ENCODE assay signal across 15 cellular contexts in the genomic region with DNA sequence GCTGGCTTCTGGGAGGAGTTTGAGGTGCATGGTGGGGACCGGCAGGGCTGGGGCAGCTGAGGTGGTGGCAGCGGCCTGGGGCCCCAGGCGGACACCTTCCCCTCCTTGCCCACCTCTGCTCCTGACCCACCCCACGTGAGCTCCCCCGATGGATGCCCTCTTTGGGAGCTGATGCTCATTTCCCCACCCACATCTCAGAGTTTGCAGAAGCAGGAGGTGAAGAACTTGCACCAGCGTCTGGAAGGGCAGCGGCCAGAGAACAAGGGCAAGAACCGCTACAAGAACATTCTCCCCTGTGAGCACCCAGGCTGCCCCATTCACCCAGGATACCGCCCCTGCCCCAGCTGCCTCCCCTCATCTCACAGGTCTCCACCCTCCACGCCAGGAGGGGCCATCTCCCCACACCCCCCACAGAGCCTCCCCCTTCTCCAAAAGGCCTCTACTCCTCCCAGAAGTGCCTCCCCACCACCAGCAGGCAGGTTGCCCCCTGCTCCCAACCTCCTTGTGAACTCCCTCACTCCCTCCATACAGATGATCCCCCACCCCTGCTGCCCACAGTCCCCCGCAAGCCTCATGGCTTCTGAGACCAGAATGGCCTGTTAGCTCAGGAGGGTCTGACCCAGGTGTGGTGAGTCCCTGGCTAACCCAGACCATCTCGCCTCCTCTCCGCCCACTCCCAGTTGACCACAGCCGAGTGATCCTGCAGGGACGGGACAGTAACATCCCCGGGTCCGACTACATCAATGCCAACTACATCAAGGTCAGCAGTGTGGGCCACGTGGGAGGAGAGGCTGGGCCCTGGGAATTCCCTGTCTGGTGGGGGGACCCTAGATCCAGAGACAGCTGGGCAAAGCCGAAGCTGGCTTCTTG. TPM values are rescaled to one million over a fixed set of nuclear protein-coding genes. Genes with fewer than 3 reads are reported as not detected.
A peak's percentile ranks its signal among the peaks of the same experiment; 100 is the strongest.
DNase-seq lines count a peak whose midpoint lies in the region; ATAC-seq and TF ChIP-seq lines count a peak whose summit lies in the region.
"Had no signal": no experiment of that assay in that cellular context is flagged by ENCODE, and none has a peak within 500 bp of the region (broad histone marks: within the 10 kb centered on the region; RNA-seq: fewer than 3 reads in every experiment).

No MANE protein-coding gene starts in this region.

- no peaks in the 10 kb centered on the region for H3K9me3 Mint-ChIP-seq in activated CD4-positive, alpha-beta T cell treated with anti-CD3 and anti-CD28 coated beads, Interleukin-2, amount 10 ng/mL, durations not matched to agents 7 days and 5 days
- H3K9me3 Mint-ChIP-seq in effector memory CD8-positive, alpha-beta T cell: no peaks in the 10 kb centered on the region

- peaks cover 81% of the 10 kb centered on the region for H3K36me3 Mint-ChIP-seq in activated CD4-positive, alpha-beta T cell treated with anti-CD3 and anti-CD28 coated beads, Interleukin-2, amount 10 ng/mL, durations not matched to agents 7 days and 5 days (ENCODE audit: low read depth)
- peaks cover 99% of the 10 kb centered on the region for H3K36me3 Mint-ChIP-seq in effector memory CD8-positive, alpha-beta T cell (ENCODE audit: insufficient read depth)

- DNase-seq in activated CD4-positive, alpha-beta T cell treated with anti-CD3 and anti-CD28 coated beads, Interleukin-2, amount 10 ng/mL, durations not matched to agents 7 days and 5 days: no peak
- DNase-seq in activated CD4-positive, alpha-beta T cell treated with anti-CD3 and anti-CD28 coated beads, Interleukin-2, amount 50 U/mL, for 4 hours: no peak
- DNase-seq in effector memory CD8-positive, alpha-beta T cell: no peak
- DNase-seq in spleen (peak; percentile 78), superior temporal gyrus (ENCODE audit: extremely low spot score) (no peak), NCI-H2227 treated with DMSO at 0.1 percent for 48 hours (lab: John Stamatoyannopoulos, UW) (no peak), omental fat pad (ENCODE audit: low spot score) (no peak)
- DNase-seq: colonic mucosa; HCEC 1CT; NCI-H1436 treated with DMSO at 0.1 percent for 48 hours; NCI-H748 treated with DMSO at 0.1 percent for 48 hours; stimulated activated CD4-positive, alpha-beta T cell treated with anti-CD3 and anti-CD28 coated beads, Interleukin-12 subunit alpha, Interleukin-12 subunit beta, amount 100 ng/mL, for 4 hours had no signal

- H3K36me3 ChIP-seq in KOPT-K1 (ENCODE audit: insufficient read depth, low read length) (peaks cover 52% of the 10 kb centered on the region), spleen (peaks cover 0 to 86% (median 50%) of the 10 kb centered on the region in 6 donors)
- H3K36me3 ChIP-seq: colonic mucosa had no signal

- peaks cover 72% of the 10 kb centered on the region for H3K4me1 Mint-ChIP-seq in activated CD4-positive, alpha-beta T cell treated with anti-CD3 and anti-CD28 coated beads, Interleukin-2, amount 10 ng/mL, durations not matched to agents 7 days and 5 days
- H3K4me1 Mint-ChIP-seq in effector memory CD8-positive, alpha-beta T cell (ENCODE audit: low read depth in 2 of 2): peaks cover 82 to 86% of the 10 kb centered on the region in 2 donors

- H3K9me3 ChIP-seq in KOPT-K1 (ENCODE audit: insufficient read depth, low read length, poor library complexity, severe bottlenecking): no peaks in the 10 kb centered on the region
- H3K9me3 ChIP-seq in spleen: no peaks in the 10 kb centered on the region
- H3K9me3 ChIP-seq: colonic mucosa had no signal

- H3K4me3 ChIP-seq in spleen: peak overlapping the region in 4 of 8 donors; percentile 10 to 98 (median 94)
- H3K4me3 ChIP-seq: colonic mucosa had no signal

- peak overlapping the region; percentile 79 for H3K27ac Mint-ChIP-seq in activated CD4-positive, alpha-beta T cell treated with anti-CD3 and anti-CD28 coated beads, Interleukin-2, amount 10 ng/mL, durations not matched to agents 7 days and 5 days
- peak overlapping the region; percentile 98 to 99 for H3K27ac Mint-ChIP-seq in effector memory CD8-positive, alpha-beta T cell

- H3K27me3 Mint-ChIP-seq in activated CD4-positive, alpha-beta T cell treated with anti-CD3 and anti-CD28 coated beads, Interleukin-2, amount 10 ng/mL, durations not matched to agents 7 days and 5 days: no peaks in the 10 kb centered on the region
- H3K27me3 Mint-ChIP-seq in effector memory CD8-positive, alpha-beta T cell: no peaks in the 10 kb centered on the region

- CTCF ChIA-PET in activated CD4-positive, alpha-beta T cell treated with anti-CD3 and anti-CD28 coated beads, Interleukin-2, amount 10 ng/mL, durations not matched to agents 7 days and 5 days (lab: Charles Lee): interaction anchor here (0.6 to 13.3 kb wide), 6 partner anchors 10 to 202 kb away, joined by 3 to 388 read pairs (median 3); a partner anchor contains a TSS

- ATAC-seq in effector memory CD8-positive, alpha-beta T cell (replicated peaks): no peak
- no peak for ATAC-seq in omental fat pad (ENCODE audit: low FRiP score)

- 59 to 75% (median 71%) methylated on average over 11 to 19 of the region's 19 CpGs for WGBS in spleen, 5 donors

- no peaks in the 10 kb centered on the region for H3K27me3 ChIP-seq in spleen (replicated peaks in 1 of 7)
- H3K27me3 ChIP-seq: colonic mucosa had no signal

- TF ChIP-seq CTCF in spleen (IDR thresholded peaks at IDR 0.05 in 8 of 11, conservative IDR thresholded peaks at IDR 0.05 in 3 of 11): no peak
- TF ChIP-seq CTCF in omental fat pad (IDR thresholded peaks at IDR 0.05): no peak

- H3K27ac ChIP-seq in KOPT-K1 (ENCODE audit: low read depth, low read length, poor library complexity, severe bottlenecking) (peak overlapping the region; percentile 97), spleen (peak overlapping the region; percentile 72 to 99 (median 96))
- H3K27ac ChIP-seq: VCaP had no signal

- intact Hi-C loops in spleen (cut with DNase I; ENCODE audit: low total_unique reads): no loop called here

- TF ChIP-seq POLR2A in spleen (IDR thresholded peaks at IDR 0.05): no peak

- peak overlapping the region; percentile 7 for H3K4me3 Mint-ChIP-seq in activated CD4-positive, alpha-beta T cell treated with anti-CD3 and anti-CD28 coated beads, Interleukin-2, amount 10 ng/mL, durations not matched to agents 7 days and 5 days
- H3K4me3 Mint-ChIP-seq in effector memory CD8-positive, alpha-beta T cell: peak overlapping the region; percentile 98

- POLR2A ChIA-PET in activated CD4-positive, alpha-beta T cell treated with anti-CD3 and anti-CD28 coated beads, Interleukin-2, amount 10 ng/mL, durations not matched to agents 7 days and 5 days (lab: Charles Lee): interaction anchor here (1.8 to 3.6 kb wide), 2 partner anchors 10 to 12 kb away, joined by 7 to 35 read pairs; a partner anchor contains a TSS

- H3K4me1 ChIP-seq in spleen: peaks cover 66 to 92% (median 84%) of the 10 kb centered on the region in 6 donors

RNA-seq across cellular contexts. Expression of a gene that starts 4.5 kb away (rescaled TPM):
- total RNA-seq in activated CD4-positive, alpha-beta T cell treated with anti-CD3 and anti-CD28 coated beads, Interleukin-2, amount 10 ng/mL, durations not matched to agents 7 days and 5 days: 100 to 1,000 TPM; 346 to 354 TPM
- total RNA-seq in spleen (100 to 1,000 TPM; 314 to 431 (median 423) TPM), omental fat pad (10 to 100 TPM; 19.8 to 42.3 (median 35.9) TPM)
- polyA plus RNA-seq in spleen: 100 to 1,000 TPM; 398 to 713 (median 604) TPM

RNA-seq across cellular contexts. Expression of a gene that starts 11.9 kb away (rescaled TPM):
- total RNA-seq in activated CD4-positive, alpha-beta T cell treated with anti-CD3 and anti-CD28 coated beads, Interleukin-2, amount 10 ng/mL, durations not matched to agents 7 days and 5 days: 100 to 1,000 TPM; 156 to 181 TPM
- 100 to 1,000 TPM in 6 of 7 donors, 10 to 100 TPM in 1; 79.2 to 364 (median 116) TPM for total RNA-seq in spleen
- polyA plus RNA-seq in spleen: 100 to 1,000 TPM; 181 to 323 (median 242) TPM
- total RNA-seq in omental fat pad: 100 to 1,000 TPM; 280 to 555 (median 413) TPM

RNA-seq across cellular contexts. Expression of a gene that starts 12.1 kb away (rescaled TPM):
- total RNA-seq in activated CD4-positive, alpha-beta T cell treated with anti-CD3 and anti-CD28 coated beads, Interleukin-2, amount 10 ng/mL, durations not matched to agents 7 days and 5 days: not detected
- total RNA-seq in spleen (not detected), omental fat pad (not detected)
- polyA plus RNA-seq in spleen: not detected
- total RNA-seq: A673, colonic mucosa had no signal

RNA-seq across cellular contexts. Expression of a gene that starts 14.8 kb away (rescaled TPM):
- total RNA-seq in activated CD4-positive, alpha-beta T cell treated with anti-CD3 and anti-CD28 coated beads, Interleukin-2, amount 10 ng/mL, durations not matched to agents 7 days and 5 days: 100 to 1,000 TPM; 214 to 230 TPM
- total RNA-seq in spleen (100 to 1,000 TPM; 127 to 143 (median 133) TPM), omental fat pad (100 to 1,000 TPM; 173 to 218 (median 189) TPM)
- 100 to 1,000 TPM; 166 to 199 (median 177) TPM for polyA plus RNA-seq in spleen

RNA-seq across cellular contexts. Expression of a gene that starts 15.0 kb away (rescaled TPM):
- total RNA-seq in activated CD4-positive, alpha-beta T cell treated with anti-CD3 and anti-CD28 coated beads, Interleukin-2, amount 10 ng/mL, durations not matched to agents 7 days and 5 days: 10 to 100 TPM; 41.8 to 53.3 TPM
- total RNA-seq in spleen (10 to 100 TPM; 19.9 to 56.3 (median 44.0) TPM), omental fat pad (10 to 100 TPM; 28.8 to 47.1 (median 30.8) TPM)
- 10 to 100 TPM; 23.6 to 38.3 (median 37.1) TPM for polyA plus RNA-seq in spleen

Comparison
In these comparisons a context has a peak if more than half of its experiments do, and no peak if none do; other contexts are left out.
1. RNA of a gene that starts 4.5 kb away (total RNA-seq): 314 to 431 TPM in spleen and 346 to 354 TPM in activated CD4-positive, alpha-beta T cell treated with anti-CD3 and anti-CD28 coated beads, Interleukin-2, amount 10 ng/mL, durations not matched to agents 7 days and 5 days; 19.8 to 42.3 TPM in omental fat pad; every median in the first group is over 4 times any median in the second.